In genomic region chr1:236794585-236795034, GRCh38 we compare ENCODE assay signal across 1 cellular context.
TF ChIP-seq lines count a peak whose summit lies in the region.

No MANE protein-coding gene starts in this region.

TF ChIP-seq in H1, 55 proteins besides CTCF, POLR2A, EP300 and RAD21:
- no peak for TF ChIP-seq SP4 (IDR thresholded peaks at IDR 0.05; ENCODE audit: low read length)
- peak; percentile 4 for TF ChIP-seq TAF7 (optimal IDR thresholded peaks at IDR 0.05; ENCODE audit: borderline replicate concordance, low read depth, low read length)
- no peak for TF ChIP-seq KDM5A (IDR thresholded peaks at IDR 0.05; ENCODE audit: low read length)
- no peak for TF ChIP-seq RBBP5 (IDR thresholded peaks at IDR 0.05; ENCODE audit: borderline replicate concordance, low read depth, low read length)
- no peak for TF ChIP-seq CREB1 (IDR thresholded peaks at IDR 0.05)
